19 cellular contexts compared by ENCODE assay signal in genomic region chr21:37059181-37059580, GRCh38. TPM values are rescaled to one million over a fixed set of nuclear protein-coding genes. Genes with fewer than 3 reads are reported as not detected.
"Had no signal": no experiment of that assay in that cellular context is flagged by ENCODE, and none has a peak within 500 bp of the region (broad histone marks: within the 10 kb centered on the region; RNA-seq: fewer than 3 reads in every experiment).

No MANE protein-coding gene starts in this region.

- H3K4me1 Mint-ChIP-seq: stimulated activated memory B cell treated with anti-CD40 and anti-IgM and Interleukin-4, amounts not matched to agents 10 μg/mL and 1 μg/mL and 100 μg/mL, for 72 hours had no signal

- H3K4me1 ChIP-seq: left lung, testis, upper lobe of right lung had no signal

- H3K36me3 ChIP-seq: left lung, ovary, upper lobe of right lung, WERI-Rb-1 had no signal

- FAIRE-seq: kidney had no signal

- H3K4me3 Mint-ChIP-seq: activated naive CD8-positive, alpha-beta T cell; activated T-helper 1 cell treated with anti-CD3 and anti-CD28 coated beads, Interleukin-12 subunit alpha, Interleukin-12 subunit beta, Interleukin-2, Interleukin-4 antibody, amounts not matched to agents 30 ng/mL and 10 ng/mL and 1 ng/mL, durations not matched to agents 14 hours and 24 hours and 36 hours; stimulated activated memory B cell treated with anti-CD40 and anti-IgM and Interleukin-4, amounts not matched to agents 10 μg/mL and 1 μg/mL and 100 μg/mL, for 72 hours had no signal

- H3K27me3 Mint-ChIP-seq: activated naive CD8-positive, alpha-beta T cell; stimulated activated memory B cell treated with anti-CD40 and anti-IgM and Interleukin-4, amounts not matched to agents 10 μg/mL and 1 μg/mL and 100 μg/mL, for 72 hours had no signal

- H3K27ac ChIP-seq: epithelial cell of prostate, left lung, ovary, testis, upper lobe of right lung, WERI-Rb-1 had no signal

- H3K4me3 ChIP-seq: left lung, ovary, testis, upper lobe of right lung had no signal

- H3K9me3 Mint-ChIP-seq: activated T-helper 1 cell treated with anti-CD3 and anti-CD28 coated beads, Interleukin-12 subunit alpha, Interleukin-12 subunit beta, Interleukin-2, Interleukin-4 antibody, amounts not matched to agents 30 ng/mL and 10 ng/mL and 1 ng/mL, durations not matched to agents 14 hours and 24 hours and 36 hours had no signal

- H3K9me3 ChIP-seq: ovary, testis, upper lobe of right lung had no signal

- DNase-seq: activated CD4-positive, alpha-beta T cell treated with anti-CD3 and anti-CD28 coated beads for 1 hour; activated CD4-positive, alpha-beta T cell treated with anti-CD3 and anti-CD28 coated beads, Interleukin-2, amount 50 U/mL, for 4 hours; activated gamma-delta T cell treated with Interleukin-2 at 50 U/mL for 16 hours; foreskin fibroblast; kidney; left lung; midbrain; ovary; stimulated activated CD4-positive, alpha-beta T cell treated with anti-CD3 and anti-CD28 coated beads, Interleukin-4, amount 100 ng/mL, for 4 hours; testis; WERI-Rb-1 had no signal

- H3K27me3 ChIP-seq: left lung, ovary, testis, upper lobe of right lung had no signal

- H3K27ac Mint-ChIP-seq: activated naive CD8-positive, alpha-beta T cell; activated T-helper 1 cell treated with anti-CD3 and anti-CD28 coated beads, Interleukin-12 subunit alpha, Interleukin-12 subunit beta, Interleukin-2, Interleukin-4 antibody, amounts not matched to agents 30 ng/mL and 10 ng/mL and 1 ng/mL, durations not matched to agents 14 hours and 24 hours and 36 hours; stimulated activated memory B cell treated with anti-CD40 and anti-IgM and Interleukin-4, amounts not matched to agents 10 μg/mL and 1 μg/mL and 100 μg/mL, for 72 hours had no signal

- H3K36me3 Mint-ChIP-seq: activated naive CD8-positive, alpha-beta T cell; stimulated activated memory B cell treated with anti-CD40 and anti-IgM and Interleukin-4, amounts not matched to agents 10 μg/mL and 1 μg/mL and 100 μg/mL, for 72 hours had no signal

RNA-seq across cellular contexts. Expression of gene RIPPLY3, which starts 52.7 kb away (rescaled TPM):
- total RNA-seq: lung microvascular endothelial cell; ovary; sciatic nerve; T-helper 2 cell treated with Interferon-gamma antibody and Interleukin-4, amounts not matched to agents 100 ng/mL and 5 ng/mL, for 36 hours; upper lobe of right lung had no signal
- polyA plus RNA-seq: ovary had no signal
